ENCODE assay signal across 1 cellular context in genomic region chr1:218344814-218345672, GRCh38.
TF ChIP-seq lines count a peak whose summit lies in the region.

TSS of gene TGFB2 (plus strand) at chr1:218345336. CDS start at chr1:218346702, 1,366 bp downstream.

TF ChIP-seq in GM23338, 12 proteins besides CTCF, POLR2A, EP300 and RAD21 (continued from another document):
- TF ChIP-seq ZNF462 (CRISPR knock-in tag; IDR thresholded peaks at IDR 0.05) (no peak), CREB1 (CRISPR knock-in tag; IDR thresholded peaks at IDR 0.05; ENCODE audit: low read depth) (no peak)
